ENCODE assay signal across 8 cellular contexts in the genomic region with DNA sequence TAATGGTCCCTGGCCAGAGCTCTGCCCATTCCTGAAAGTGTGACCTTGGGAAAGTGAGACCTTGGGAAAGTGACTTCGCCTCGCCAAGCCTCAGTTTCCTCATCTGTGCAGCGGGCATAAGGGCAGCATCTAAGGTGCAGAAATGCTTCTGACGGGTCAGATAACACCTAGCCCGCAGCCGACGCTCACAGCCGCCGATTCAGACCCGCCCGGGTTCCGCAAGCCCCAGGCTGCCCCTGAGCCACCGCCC. TPM values are rescaled to one million over a fixed set of nuclear protein-coding genes. Genes with fewer than 3 reads are reported as not detected.
A peak's percentile ranks its signal among the peaks of the same experiment; 100 is the strongest.
DNase-seq lines count a peak whose midpoint lies in the region; ATAC-seq, FAIRE-seq and TF ChIP-seq lines count a peak whose summit lies in the region.

No MANE protein-coding gene starts in this region.

- H3K27me3 ChIP-seq in keratinocyte (ENCODE audit: control insufficient read depth, extremely low read depth, insufficient read depth, low read length), result no peaks in the 10 kb centered on the region
- no peaks in the 10 kb centered on the region for H3K27me3 ChIP-seq in testis

- DNase-seq in activated naive CD8-positive, alpha-beta T cell treated with anti-CD3 and anti-CD28 coated beads for 36 hours, result no peak
- DNase-seq in keratinocyte (ENCODE audit: low read depth, low spot score) (no peak), testis (no peak), LoVo (ENCODE audit: low spot score) (no peak), amygdala (lab: John Stamatoyannopoulos, UW) (no peak)

- peak overlapping the region; percentile 70 for H3K4me2 ChIP-seq in keratinocyte (ENCODE audit: control insufficient read depth, extremely low read depth, insufficient read depth, low read depth, low read length)

- H3K36me3 Mint-ChIP-seq in activated naive CD8-positive, alpha-beta T cell treated with anti-CD3 and anti-CD28 coated beads for 36 hours, result peaks cover 24% of the 10 kb centered on the region

- peak overlapping the region; percentile 76 for H3K9ac ChIP-seq in keratinocyte (ENCODE audit: control insufficient read depth, extremely low read depth, insufficient read depth, low read length)

- peaks cover 55% of the 10 kb centered on the region for H3K79me2 ChIP-seq in keratinocyte (ENCODE audit: control insufficient read depth, insufficient read depth, low read length)

- peak overlapping the region; percentile 75 for H3K4me3 ChIP-seq in GM12875 (ENCODE audit: low read depth, low read length)
- H3K4me3 ChIP-seq in keratinocyte (ENCODE audit: control insufficient read depth in 2 of 3, extremely low read depth in 1 of 3, insufficient read depth in 2 of 3, low read depth in 1 of 3, low read length in 3 of 3), result peak overlapping the region; percentile 79 to 93 (median 81)
- peak overlapping the region; percentile 90 to 95 for H3K4me3 ChIP-seq in testis

- no peak overlapping the region for H2AFZ ChIP-seq in keratinocyte (ENCODE audit: control insufficient read depth, low read length)

- peak; percentile 19 for ATAC-seq in HG02970 (IDR thresholded peaks at IDR 0.05; ENCODE audit: low FRiP score, unreplicated experiment)
- ATAC-seq in HG03280 (IDR thresholded peaks at IDR 0.05; ENCODE audit: unreplicated experiment), result no peak

- FAIRE-seq in keratinocyte (lab: Jason Lieb, UNC), result no peak

- 0% methylated on average over 12 of the region's 13 CpGs; no CpG with 5 or more reads in 1 of the 2 donors for WGBS in testis, 2 donors

- peaks cover 3% of the 10 kb centered on the region for H3K9me3 Mint-ChIP-seq in activated naive CD8-positive, alpha-beta T cell treated with anti-CD3 and anti-CD28 coated beads for 36 hours

- peaks cover 51% of the 10 kb centered on the region for H3K4me1 Mint-ChIP-seq in activated naive CD8-positive, alpha-beta T cell treated with anti-CD3 and anti-CD28 coated beads for 36 hours

- H3K36me3 ChIP-seq in keratinocyte (ENCODE audit: control insufficient read depth in 2 of 2, extremely low read depth in 1 of 2, insufficient read depth in 2 of 2, low read length in 2 of 2) (peaks cover 11 to 17% of the 10 kb centered on the region in 2 experiments), testis (ENCODE audit: low read depth, missing control alignments) (no peaks in the 10 kb centered on the region)

- H3K9me3 ChIP-seq in keratinocyte (ENCODE audit: control insufficient read depth, low read depth, low read length) (no peaks in the 10 kb centered on the region), testis (no peaks in the 10 kb centered on the region)

- peaks cover 39% of the 10 kb centered on the region for H4K20me1 ChIP-seq in keratinocyte (ENCODE audit: control insufficient read depth, extremely low read depth, insufficient read depth, low read length)

- H3K27ac Mint-ChIP-seq in activated naive CD8-positive, alpha-beta T cell treated with anti-CD3 and anti-CD28 coated beads for 36 hours, result peak overlapping the region; percentile 90

- H3K4me1 ChIP-seq in keratinocyte (ENCODE audit: control insufficient read depth, extremely low read depth, insufficient read depth, low read length) (peaks cover 49% of the 10 kb centered on the region), testis (peaks cover 35% of the 10 kb centered on the region)

- H3K4me3 Mint-ChIP-seq in activated naive CD8-positive, alpha-beta T cell treated with anti-CD3 and anti-CD28 coated beads for 36 hours, result peak overlapping the region; percentile 87

- H3K27ac ChIP-seq in keratinocyte (ENCODE audit: control insufficient read depth, insufficient read depth, low read length), result peak overlapping the region; percentile 61
- H3K27ac ChIP-seq in testis, result peak overlapping the region; percentile 73 to 86

- intact Hi-C loops in testis (cut with DNase I; ENCODE audit: low total_unique reads), result loop anchor here (5.0 kb wide), 1 partner anchor 65 kb away; a partner anchor contains a TSS

- TF ChIP-seq CTCF in GM12875 (IDR thresholded peaks at IDR 0.05; ENCODE audit: borderline replicate concordance, insufficient read depth, low read depth, low read length) (no peak), keratinocyte (optimal IDR thresholded peaks at IDR 0.05 in 1 of 3, IDR thresholded peaks at IDR 0.05 in 1 of 3, conservative IDR thresholded peaks at IDR 0.05 in 1 of 3; ENCODE audit: extremely low read depth in 1 of 3, insufficient read depth in 2 of 3, low read length in 3 of 3) (no peak), testis (IDR thresholded peaks at IDR 0.05) (no peak)

- dilution Hi-C loops in keratinocyte (cut with MboI; ENCODE audit: extremely low pct_ligation_motif_present, low sequenced_read_pairs), result no loop called here

- peaks cover 12% of the 10 kb centered on the region for H3K9me1 ChIP-seq in keratinocyte (ENCODE audit: control insufficient read depth, extremely low read depth, insufficient read depth, low read length)

- no peak for TF ChIP-seq POLR2A in testis (IDR thresholded peaks at IDR 0.05)

- H3K27me3 Mint-ChIP-seq in activated naive CD8-positive, alpha-beta T cell treated with anti-CD3 and anti-CD28 coated beads for 36 hours, result no peaks in the 10 kb centered on the region

RNA-seq across cellular contexts. Expression of a gene that starts 0.5 kb away (rescaled TPM):
- total RNA-seq in activated naive CD8-positive, alpha-beta T cell treated with anti-CD3 and anti-CD28 coated beads for 36 hours, result 100 to 1,000 TPM; 315 to 324 TPM
- 776 to 1,168 TPM (median 1,010 TPM) in 3 replicates for polyA plus RNA-seq in keratinocyte
- 146 TPM for polyA plus RNA-seq in keratinocyte (2011; ENCODE audit: low read depth)
- polyA plus RNA-seq in keratinocyte (2011; cell fraction: cytosol; rRNA removed), result 1,559 and 1,933 TPM in 2 replicates
- polyA plus RNA-seq in keratinocyte (2011; cell fraction: nucleus; rRNA removed), result 545 and 624 TPM in 2 replicates
- 338 and 759 TPM in 2 replicates for polyA plus RNA-seq in keratinocyte (2012; ENCODE audit: low replicate concordance)
- polyA minus RNA-seq in keratinocyte, result 922 to 1,521 TPM (median 1,297 TPM) in 3 replicates
- 512 TPM for polyA minus RNA-seq in keratinocyte (2011; cell fraction: cytosol; rRNA and poly(A)+ RNA removed)
- 117 and 213 TPM in 2 replicates for polyA minus RNA-seq in keratinocyte (2011; cell fraction: nucleus; rRNA and poly(A)+ RNA removed)
- total RNA-seq in testis, result 100 to 1,000 TPM in 1 of 2 donors, 10 to 100 TPM in 1; 90.9 to 122 TPM
- polyA plus RNA-seq in testis (ENCODE audit: insufficient read depth, low read depth, low replicate concordance), result 182 TPM
